1 cellular context compared by ENCODE assay signal in the genomic region with DNA sequence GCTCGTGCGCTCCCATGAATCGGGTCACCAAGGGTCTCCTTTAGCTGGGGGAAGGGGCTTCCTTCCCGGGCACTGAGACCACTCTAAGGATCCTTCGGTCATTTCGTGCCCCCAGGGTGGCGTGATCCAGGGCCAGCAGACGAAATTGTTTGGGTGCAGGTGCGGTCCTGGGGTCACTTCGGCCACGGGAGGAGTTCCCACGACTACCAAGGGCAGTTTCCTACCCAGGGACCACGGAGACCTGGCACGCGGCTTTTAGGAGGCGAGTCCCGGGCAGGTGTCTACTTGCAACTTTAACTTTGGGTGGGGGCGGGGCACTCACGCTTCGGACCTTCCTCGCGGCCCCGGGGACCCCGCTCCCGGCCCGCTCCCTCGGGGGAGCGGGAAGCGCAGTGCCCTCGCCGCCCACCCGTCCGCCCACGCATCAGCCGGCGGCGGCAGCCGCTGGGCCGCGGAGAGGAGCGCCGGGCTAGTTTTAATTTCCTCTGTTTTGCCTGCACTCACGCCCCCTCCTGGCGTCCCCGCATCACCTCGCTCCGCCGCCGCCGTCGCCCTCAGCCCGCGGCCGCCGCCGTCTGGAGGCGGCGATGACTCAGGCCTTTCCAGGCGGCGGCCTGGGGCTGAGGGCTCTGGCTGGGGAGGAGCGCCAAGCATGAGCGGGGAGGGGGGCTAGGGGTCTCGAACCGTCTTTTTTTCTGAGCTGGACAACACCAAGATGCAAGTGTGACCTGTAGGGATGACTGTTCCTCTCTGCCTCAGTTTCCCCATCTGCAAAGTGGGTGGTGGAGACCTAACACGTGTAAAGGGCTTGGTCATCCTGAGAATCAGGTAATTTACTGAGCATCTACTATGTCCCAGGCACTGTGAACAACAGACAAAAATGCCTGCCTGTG.
TF ChIP-seq lines count a peak whose summit lies in the region.

No MANE protein-coding gene starts in this region.

TF ChIP-seq in GM23338, 12 proteins besides CTCF, POLR2A, EP300 and RAD21 (continued from another document):
- TF ChIP-seq, protein P1, sequence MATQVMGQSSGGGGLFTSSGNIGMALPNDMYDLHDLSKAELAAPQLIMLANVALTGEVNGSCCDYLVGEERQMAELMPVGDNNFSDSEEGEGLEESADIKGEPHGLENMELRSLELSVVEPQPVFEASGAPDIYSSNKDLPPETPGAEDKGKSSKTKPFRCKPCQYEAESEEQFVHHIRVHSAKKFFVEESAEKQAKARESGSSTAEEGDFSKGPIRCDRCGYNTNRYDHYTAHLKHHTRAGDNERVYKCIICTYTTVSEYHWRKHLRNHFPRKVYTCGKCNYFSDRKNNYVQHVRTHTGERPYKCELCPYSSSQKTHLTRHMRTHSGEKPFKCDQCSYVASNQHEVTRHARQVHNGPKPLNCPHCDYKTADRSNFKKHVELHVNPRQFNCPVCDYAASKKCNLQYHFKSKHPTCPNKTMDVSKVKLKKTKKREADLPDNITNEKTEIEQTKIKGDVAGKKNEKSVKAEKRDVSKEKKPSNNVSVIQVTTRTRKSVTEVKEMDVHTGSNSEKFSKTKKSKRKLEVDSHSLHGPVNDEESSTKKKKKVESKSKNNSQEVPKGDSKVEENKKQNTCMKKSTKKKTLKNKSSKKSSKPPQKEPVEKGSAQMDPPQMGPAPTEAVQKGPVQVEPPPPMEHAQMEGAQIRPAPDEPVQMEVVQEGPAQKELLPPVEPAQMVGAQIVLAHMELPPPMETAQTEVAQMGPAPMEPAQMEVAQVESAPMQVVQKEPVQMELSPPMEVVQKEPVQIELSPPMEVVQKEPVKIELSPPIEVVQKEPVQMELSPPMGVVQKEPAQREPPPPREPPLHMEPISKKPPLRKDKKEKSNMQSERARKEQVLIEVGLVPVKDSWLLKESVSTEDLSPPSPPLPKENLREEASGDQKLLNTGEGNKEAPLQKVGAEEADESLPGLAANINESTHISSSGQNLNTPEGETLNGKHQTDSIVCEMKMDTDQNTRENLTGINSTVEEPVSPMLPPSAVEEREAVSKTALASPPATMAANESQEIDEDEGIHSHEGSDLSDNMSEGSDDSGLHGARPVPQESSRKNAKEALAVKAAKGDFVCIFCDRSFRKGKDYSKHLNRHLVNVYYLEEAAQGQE (IDR thresholded peaks at IDR 0.05; ENCODE audit: unreplicated experiment), result no peak
TF ChIP-seq in GM23338: peak in this region for 1.
